24 cellular contexts compared by ENCODE assay signal in the genomic region with DNA sequence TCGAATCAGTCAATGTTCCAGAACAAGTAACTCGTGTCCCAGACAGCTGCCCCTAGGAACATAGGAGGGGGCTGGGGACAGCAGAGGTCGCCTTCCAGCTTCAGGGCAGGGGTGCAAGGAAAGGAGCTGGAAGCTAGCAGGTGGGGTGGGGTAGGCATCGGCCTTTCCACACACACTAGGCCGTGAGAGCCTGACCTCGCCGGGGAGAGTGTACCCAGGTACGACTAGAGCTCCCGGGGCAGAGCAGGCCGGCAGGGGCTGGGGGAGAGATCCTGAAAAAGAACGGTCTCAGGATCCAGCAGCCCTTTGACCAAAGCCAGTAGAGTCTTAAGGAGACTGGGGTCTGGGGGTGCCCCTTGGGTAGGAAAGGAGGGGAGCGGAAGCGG.
"Had no signal": no experiment of that assay in that cellular context is flagged by ENCODE, and none has a peak within 500 bp of the region (broad histone marks: within the 10 kb centered on the region; RNA-seq: fewer than 3 reads in every experiment).

No MANE protein-coding gene starts in this region.

- ATAC-seq: left cardiac atrium; pancreas; right cardiac atrium; stimulated activated effector memory CD8-positive, alpha-beta T cell treated with anti-CD3 and anti-CD28 coated beads, Interleukin-12 subunit alpha, Interleukin-12 subunit beta, amount 100 ng/mL, for 72 hours; stimulated activated naive CD8-positive, alpha-beta T cell treated with anti-CD3 and anti-CD28 coated beads, Interleukin-15, Interleukin-2, amounts not matched to agents 100 U/mL and 50 U/mL, for 24 hours; upper lobe of right lung had no signal

- H3K4me3 Mint-ChIP-seq: naive B cell; nephron; stimulated activated effector memory CD8-positive, alpha-beta T cell treated with anti-CD3 and anti-CD28 coated beads, Interleukin-12 subunit alpha, Interleukin-12 subunit beta, amount 100 ng/mL, for 72 hours had no signal

- H3K27ac Mint-ChIP-seq: naive B cell; nephron; progenitor cell of endocrine pancreas; stimulated activated effector memory CD8-positive, alpha-beta T cell treated with anti-CD3 and anti-CD28 coated beads, Interleukin-12 subunit alpha, Interleukin-12 subunit beta, amount 100 ng/mL, for 72 hours had no signal

- H3K4me1 Mint-ChIP-seq: naive B cell; stimulated activated effector memory CD8-positive, alpha-beta T cell treated with anti-CD3 and anti-CD28 coated beads, Interleukin-12 subunit alpha, Interleukin-12 subunit beta, amount 100 ng/mL, for 72 hours had no signal

- DNase-seq: cortex of kidney; effector memory CD4-positive, alpha-beta T cell; esophagus squamous epithelium; foreskin fibroblast; left cardiac atrium; left ventricle myocardium inferior; mesenchymal stem cell; naive B cell; occipital lobe; stimulated activated CD4-positive, alpha-beta T cell treated with anti-CD3 and anti-CD28 coated beads, Interleukin-4, amount 100 ng/mL, for 1 hour; stimulated activated CD8-positive, alpha-beta memory T cell treated with anti-CD3 and anti-CD28 coated beads, Interleukin-4, amount 100 ng/mL, for 48 hours; stimulated activated naive CD8-positive, alpha-beta T cell treated with anti-CD3 and anti-CD28 coated beads, Interleukin-15, Interleukin-2, amounts not matched to agents 100 U/mL and 50 U/mL, for 24 hours; tibial artery; upper lobe of right lung had no signal

- H3K27me3 Mint-ChIP-seq: naive B cell, progenitor cell of endocrine pancreas had no signal

- H3K4me1 ChIP-seq: left ventricle myocardium inferior, pancreas, upper lobe of right lung, vagina had no signal

- FAIRE-seq: kidney, pancreas had no signal

- H3K4me3 ChIP-seq: esophagus squamous epithelium, left ventricle myocardium inferior, lung, pancreas, smooth muscle cell, tibial artery, upper lobe of right lung, vagina had no signal

- H3K36me3 Mint-ChIP-seq: naive B cell; stimulated activated effector memory CD8-positive, alpha-beta T cell treated with anti-CD3 and anti-CD28 coated beads, Interleukin-12 subunit alpha, Interleukin-12 subunit beta, amount 100 ng/mL, for 72 hours had no signal

- H3K36me3 ChIP-seq: esophagus squamous epithelium, left ventricle myocardium inferior, pancreas, tibial artery, upper lobe of right lung, vagina had no signal

- H3K9me3 ChIP-seq: esophagus squamous epithelium, left ventricle myocardium inferior, pancreas, tibial artery, upper lobe of right lung, vagina had no signal

- H3K9me3 Mint-ChIP-seq: naive B cell; nephron; stimulated activated effector memory CD8-positive, alpha-beta T cell treated with anti-CD3 and anti-CD28 coated beads, Interleukin-12 subunit alpha, Interleukin-12 subunit beta, amount 100 ng/mL, for 72 hours had no signal

- H3K27ac ChIP-seq: epithelial cell of prostate, esophagus squamous epithelium, left ventricle myocardium inferior, pancreas, tibial artery, upper lobe of right lung, vagina had no signal

- H3K4me2 ChIP-seq: smooth muscle cell had no signal

- H3K27me3 ChIP-seq: esophagus squamous epithelium, pancreas, tibial artery, upper lobe of right lung, vagina had no signal
